20 cellular contexts compared by ENCODE assay signal in the genomic region with DNA sequence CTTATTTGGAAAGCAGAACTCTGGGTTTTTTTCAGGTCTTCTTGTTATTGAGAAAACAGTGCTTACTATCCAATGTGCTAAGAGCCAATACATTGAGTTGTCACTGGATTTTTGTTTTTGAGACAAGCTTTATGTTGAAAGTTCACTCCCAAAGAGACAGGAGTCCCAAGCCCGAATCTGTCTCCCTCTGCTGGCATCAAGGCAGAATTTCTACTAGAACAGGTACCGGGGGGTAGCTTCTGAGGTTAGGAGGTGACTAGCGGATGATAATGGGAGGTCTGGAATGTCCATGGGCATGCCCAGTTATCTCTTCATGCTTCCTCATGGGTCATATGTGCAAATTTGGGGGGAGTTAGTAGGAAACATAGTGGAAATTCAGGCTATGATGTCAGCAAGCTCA. TPM values are rescaled to one million over a fixed set of nuclear protein-coding genes. Genes with fewer than 3 reads are reported as not detected.
A peak's percentile ranks its signal among the peaks of the same experiment; 100 is the strongest.
DNase-seq lines count a peak whose midpoint lies in the region; ATAC-seq and TF ChIP-seq lines count a peak whose summit lies in the region.
"Had no signal": no experiment of that assay in that cellular context is flagged by ENCODE, and none has a peak within 500 bp of the region (broad histone marks: within the 10 kb centered on the region; RNA-seq: fewer than 3 reads in every experiment).

No MANE protein-coding gene starts in this region.

- intact Hi-C loops in Panc1 (cut with micrococcal nuclease; ENCODE audit: unreplicated experiment) = no loop called here
- intact Hi-C loops in left colon (cut with DNase I, micrococcal nuclease) = no loop called here
- intact Hi-C loops in activated T-helper 2 cell treated with anti-CD3 and anti-CD28 coated beads, Interferon-gamma antibody, Interleukin-2, Interleukin-4, amounts not matched to agents 10 μg/mL and 5 μg/mL and 100 μg/mL, durations not matched to agents 14 hours and 24 hours and 36 hours (cut with micrococcal nuclease) = no loop called here

- H3K4me3 ChIP-seq in BJ (ENCODE audit: low read depth, low read length) (no peak overlapping the region), H7 (ENCODE audit: insufficient read depth, low read depth, low read length) (no peak overlapping the region), Panc1 (ENCODE audit: low read depth in 2 of 2, low read length in 2 of 2) (no peak overlapping the region), fibroblast of villous mesenchyme (ENCODE audit: low read depth, low read length) (no peak overlapping the region)
- H3K4me3 ChIP-seq: mucosa of descending colon, pancreas had no signal

- DNase-seq in BJ (ENCODE audit: low read depth) = no peak
- peak; percentile 70 for DNase-seq in H7
- no peak for DNase-seq in Panc1 (ENCODE audit: low read depth, low spot score)
- no peak for DNase-seq in fibroblast of villous mesenchyme (ENCODE audit: low read depth)
- DNase-seq in left colon = no peak
- DNase-seq in GM13976 (ENCODE audit: low spot score) = no peak
- DNase-seq in activated T-helper 2 cell treated with anti-CD3 and anti-CD28 coated beads, Interferon-gamma antibody, Interleukin-2, Interleukin-4, amounts not matched to agents 10 μg/mL and 5 μg/mL and 100 μg/mL, durations not matched to agents 14 hours and 24 hours and 36 hours (ENCODE audit: low spot score) = no peak
- DNase-seq: activated CD4-positive, alpha-beta T cell treated with anti-CD3 and anti-CD28 coated beads for 36 hours; activated naive CD8-positive, alpha-beta T cell treated with anti-CD3 and anti-CD28 coated beads, Interleukin-2, amount 50 U/mL, for 24 hours; activated T-cell treated with anti-CD3 and anti-CD28 coated beads, Interleukin-2, amount 50 U/mL, for 1 hour; DMS153; HCEC 1CT; mucosa of descending colon; NCI-H187 treated with DMSO at 0.1 percent for 48 hours; pancreas; small intestine; stimulated activated naive CD4-positive, alpha-beta T cell; T-helper 17 cell; trophoblast cell had no signal

- no peak overlapping the region for H3K4me3 Mint-ChIP-seq in activated T-helper 2 cell treated with anti-CD3 and anti-CD28 coated beads, Interferon-gamma antibody, Interleukin-2, Interleukin-4, amounts not matched to agents 10 μg/mL and 5 μg/mL and 100 μg/mL, durations not matched to agents 14 hours and 24 hours and 36 hours (ENCODE audit: low read depth)
- H3K4me3 Mint-ChIP-seq: activated CD4-positive, alpha-beta T cell treated with anti-CD3 and anti-CD28 coated beads for 36 hours; activated naive CD8-positive, alpha-beta T cell treated with anti-CD3 and anti-CD28 coated beads, Interleukin-2, amount 50 U/mL, for 24 hours; T-helper 17 cell had no signal

- TF ChIP-seq CTCF in BJ (IDR thresholded peaks at IDR 0.05; ENCODE audit: insufficient read depth, low read depth, low read length) (0 out of 2 replicates have a peak, but pooled peaks have one; percentile 8), Panc1 (IDR thresholded peaks at IDR 0.05) (peak; percentile 30), fibroblast of villous mesenchyme (IDR thresholded peaks at IDR 0.05; ENCODE audit: insufficient read depth, low read depth, low read length) (peak; percentile 21), GM13976 (IDR thresholded peaks at IDR 0.05; ENCODE audit: borderline replicate concordance, control extremely low read depth, extremely low read depth, insufficient read depth, missing control alignments) (no peak)

- POLR2A ChIA-PET in BJ (lab: Charles Lee) (no interaction called here), Panc1 (lab: Charles Lee) (interaction anchor here (0.6 kb wide), 1 partner anchor 20 kb away, joined by 6 read pairs; no protein-coding TSS in a partner anchor)

- H3K36me3 ChIP-seq in BJ (ENCODE audit: control insufficient read depth, insufficient read depth, low read length) (no peaks in the 10 kb centered on the region), H7 (replicated peaks; ENCODE audit: control insufficient read depth, insufficient read depth, low read length) (no peaks in the 10 kb centered on the region; the same call in none of the 2 replicates), Panc1 (ENCODE audit: control insufficient read depth, insufficient read depth, low read length) (no peaks in the 10 kb centered on the region)
- H3K36me3 ChIP-seq: pancreas had no signal

- no peak overlapping the region for H3K27ac Mint-ChIP-seq in activated T-helper 2 cell treated with anti-CD3 and anti-CD28 coated beads, Interferon-gamma antibody, Interleukin-2, Interleukin-4, amounts not matched to agents 10 μg/mL and 5 μg/mL and 100 μg/mL, durations not matched to agents 14 hours and 24 hours and 36 hours
- H3K27ac Mint-ChIP-seq: activated CD4-positive, alpha-beta T cell treated with anti-CD3 and anti-CD28 coated beads for 36 hours; activated naive CD8-positive, alpha-beta T cell treated with anti-CD3 and anti-CD28 coated beads, Interleukin-2, amount 50 U/mL, for 24 hours; T-helper 17 cell had no signal

- ATAC-seq in Panc1 = no peak; the same call in 1 of the 2 replicates
- ATAC-seq in left colon = no peak
- ATAC-seq in GM21526 (IDR thresholded peaks at IDR 0.05; ENCODE audit: low FRiP score, unreplicated experiment) = no peak
- ATAC-seq: activated CD4-positive, alpha-beta T cell treated with anti-CD3 and anti-CD28 coated beads for 36 hours; activated naive CD8-positive, alpha-beta T cell treated with anti-CD3 and anti-CD28 coated beads, Interleukin-2, amount 50 U/mL, for 24 hours; mucosa of descending colon; pancreas; T-helper 17 cell had no signal

- in situ Hi-C loops in Panc1 (cut with HindIII; ENCODE audit: low pct_unique_long_range_greater_than_20kb, low sequenced_read_pairs) = no loop called here
- in situ Hi-C loops in GM13976 (cut with MboI; ENCODE audit: low sequenced_read_pairs, unreplicated experiment) = no loop called here

- no peaks in the 10 kb centered on the region for H3K27me3 Mint-ChIP-seq in activated T-helper 2 cell treated with anti-CD3 and anti-CD28 coated beads, Interferon-gamma antibody, Interleukin-2, Interleukin-4, amounts not matched to agents 10 μg/mL and 5 μg/mL and 100 μg/mL, durations not matched to agents 14 hours and 24 hours and 36 hours (ENCODE audit: low read depth)
- H3K27me3 Mint-ChIP-seq: activated CD4-positive, alpha-beta T cell treated with anti-CD3 and anti-CD28 coated beads for 36 hours; activated naive CD8-positive, alpha-beta T cell treated with anti-CD3 and anti-CD28 coated beads, Interleukin-2, amount 50 U/mL, for 24 hours; T-helper 17 cell had no signal

- BruUV-seq in Panc1 (replicated peaks; lab: Mats Ljungman, UMichigan) = no TSS peak

- peaks cover 68% of the 10 kb centered on the region for H3K36me3 Mint-ChIP-seq in activated T-helper 2 cell treated with anti-CD3 and anti-CD28 coated beads, Interferon-gamma antibody, Interleukin-2, Interleukin-4, amounts not matched to agents 10 μg/mL and 5 μg/mL and 100 μg/mL, durations not matched to agents 14 hours and 24 hours and 36 hours (ENCODE audit: low read depth)

- H3K4me1 Mint-ChIP-seq in activated T-helper 2 cell treated with anti-CD3 and anti-CD28 coated beads, Interferon-gamma antibody, Interleukin-2, Interleukin-4, amounts not matched to agents 10 μg/mL and 5 μg/mL and 100 μg/mL, durations not matched to agents 14 hours and 24 hours and 36 hours (ENCODE audit: low read depth) = no peaks in the 10 kb centered on the region
- H3K4me1 Mint-ChIP-seq: activated CD4-positive, alpha-beta T cell treated with anti-CD3 and anti-CD28 coated beads for 36 hours; T-helper 17 cell had no signal

- H3K9me3 ChIP-seq in Panc1 (ENCODE audit: control insufficient read depth, insufficient read depth, low read depth, low read length) = peaks cover 78% of the 10 kb centered on the region
- H3K9me3 ChIP-seq: pancreas had no signal

- no peaks in the 10 kb centered on the region for H3K4me1 ChIP-seq in Panc1 (ENCODE audit: control insufficient read depth, insufficient read depth, low read length)
- H3K4me1 ChIP-seq: pancreas had no signal

- no peak overlapping the region for H3K27ac ChIP-seq in Panc1 (ENCODE audit: low read length)
- H3K27ac ChIP-seq: pancreas had no signal

- peaks cover 68% of the 10 kb centered on the region for H3K9me3 Mint-ChIP-seq in activated T-helper 2 cell treated with anti-CD3 and anti-CD28 coated beads, Interferon-gamma antibody, Interleukin-2, Interleukin-4, amounts not matched to agents 10 μg/mL and 5 μg/mL and 100 μg/mL, durations not matched to agents 14 hours and 24 hours and 36 hours

- no peaks in the 10 kb centered on the region for H3K27me3 ChIP-seq in BJ (ENCODE audit: control insufficient read depth, insufficient read depth, low read length)
- H3K27me3 ChIP-seq in H7 (ENCODE audit: control insufficient read depth, insufficient read depth, low read length) = no peaks in the 10 kb centered on the region
- no peaks in the 10 kb centered on the region for H3K27me3 ChIP-seq in Panc1 (ENCODE audit: control insufficient read depth, insufficient read depth, low read length)
- H3K27me3 ChIP-seq: pancreas had no signal

- CTCF ChIA-PET in BJ (lab: Yijun Ruan, JAX) (no interaction called here), Panc1 (lab: Charles Lee) (no interaction called here)

RNA-seq across cellular contexts. Expression of a gene that starts 25.1 kb away (rescaled TPM):
- polyA plus RNA-seq in BJ (2011; rRNA removed) = 1.5 and 3.1 TPM in 2 replicates
- 10.9 and 18.0 TPM in 2 replicates for polyA minus RNA-seq in BJ (2011; rRNA and poly(A)+ RNA removed)
- total RNA-seq in H7 (2014; rRNA removed; shearing (Covaris generic)) = 50.3 and 54.5 TPM in 2 replicates
- total RNA-seq in Panc1 (2021; ENCODE audit: unreplicated experiment) (18.6 TPM), fibroblast of villous mesenchyme (26.4 and 43.2 TPM in 2 replicates), left colon (10 to 100 TPM; 36.9 to 62.3 TPM)
- polyA plus RNA-seq in Panc1 (2012; ENCODE audit: insufficient read length) = 4.2 TPM
- total RNA-seq in activated T-helper 2 cell treated with anti-CD3 and anti-CD28 coated beads, Interferon-gamma antibody, Interleukin-2, Interleukin-4, amounts not matched to agents 10 μg/mL and 5 μg/mL and 100 μg/mL, durations not matched to agents 14 hours and 24 hours and 36 hours = 14.0 and 16.9 TPM in 2 replicates

RNA-seq across cellular contexts. Expression of a gene that starts 42.5 kb away (rescaled TPM):
- polyA plus RNA-seq in BJ (2011; rRNA removed) = 2.1 and 4.1 TPM in 2 replicates
- 4.7 and 5.0 TPM in 2 replicates for polyA minus RNA-seq in BJ (2011; rRNA and poly(A)+ RNA removed)
- 19.8 and 29.9 TPM in 2 replicates for total RNA-seq in H7 (2014; rRNA removed; shearing (Covaris generic))
- total RNA-seq in Panc1 (2021; ENCODE audit: unreplicated experiment) = 13.9 TPM
- 6.7 TPM for polyA plus RNA-seq in Panc1 (2012; ENCODE audit: insufficient read length)
- total RNA-seq in fibroblast of villous mesenchyme = 10.0 and 13.0 TPM in 2 replicates
- 1 to 10 TPM; 4.9 to 5.9 TPM for total RNA-seq in left colon
- total RNA-seq in activated T-helper 2 cell treated with anti-CD3 and anti-CD28 coated beads, Interferon-gamma antibody, Interleukin-2, Interleukin-4, amounts not matched to agents 10 μg/mL and 5 μg/mL and 100 μg/mL, durations not matched to agents 14 hours and 24 hours and 36 hours = 8.2 and 8.7 TPM in 2 replicates
